23 cellular contexts compared by ENCODE assay signal in the genomic region with DNA sequence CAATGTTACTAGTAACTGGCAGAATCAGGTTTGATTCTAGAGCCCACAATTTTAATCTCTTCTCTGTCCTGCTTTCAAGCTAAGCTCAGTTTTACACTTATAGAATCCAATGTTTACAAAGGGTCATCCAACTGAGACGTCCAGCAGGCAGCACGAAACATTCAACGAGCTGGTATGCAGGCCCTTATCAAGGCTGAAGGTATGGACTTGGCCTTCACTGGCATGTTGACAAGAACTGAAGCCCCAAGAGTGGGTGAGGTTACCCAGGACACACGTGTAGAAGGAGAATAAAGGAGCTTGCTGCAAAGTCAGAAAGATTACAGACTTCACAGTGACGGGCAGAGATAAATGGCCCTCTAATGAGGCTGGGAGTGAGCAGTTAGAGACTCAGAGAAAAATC.
A peak's percentile ranks its signal among the peaks of the same experiment; 100 is the strongest.
DNase-seq lines count a peak whose midpoint lies in the region; ATAC-seq, FAIRE-seq and TF ChIP-seq lines count a peak whose summit lies in the region.
"Had no signal": no experiment of that assay in that cellular context is flagged by ENCODE, and none has a peak within 500 bp of the region (broad histone marks: within the 10 kb centered on the region; RNA-seq: fewer than 3 reads in every experiment).

No MANE protein-coding gene starts in this region.

- TF ChIP-seq EP300 in HepG2 (IDR thresholded peaks at IDR 0.05; ENCODE audit: low read depth in 2 of 2, low read length in 2 of 2) (no peak), HepG2 (CRISPR knock-in tag; IDR thresholded peaks at IDR 0.05; ENCODE audit: borderline replicate concordance) (no peak)

- peaks cover 0 to 2% (median 0%) of the 10 kb centered on the region in 5 donors for H3K9me3 Mint-ChIP-seq in CD8-positive, alpha-beta memory T cell
- H3K9me3 Mint-ChIP-seq: CD4-positive, alpha-beta T cell had no signal

- intact Hi-C loops in HepG2 (cut with micrococcal nuclease; ENCODE audit: unreplicated experiment) = no loop called here
- intact Hi-C loops in right lobe of liver (cut with DNase I) = no loop called here
- intact Hi-C loops in thyroid gland (cut with DNase I) = no loop called here

- no peaks in the 10 kb centered on the region for H4K20me1 ChIP-seq in HepG2 (ENCODE audit: insufficient read depth, low read length)
- H4K20me1 ChIP-seq: BLaER1 treated with 17β-estradiol and CSF1 and Interleukin-3, amounts not matched to agents 10 nM and 100 nM had no signal

- H3K9me3 ChIP-seq in HepG2 (ENCODE audit: low read length) (no peaks in the 10 kb centered on the region), right lobe of liver (no peaks in the 10 kb centered on the region), thyroid gland (no peaks in the 10 kb centered on the region)
- no peaks in the 10 kb centered on the region for H3K9me3 ChIP-seq in CD8-positive, alpha-beta memory T cell (ENCODE audit: low read length)
- H3K9me3 ChIP-seq: A549, BE2C had no signal

- no peak for FAIRE-seq in HepG2 (lab: Jason Lieb, UNC)
- FAIRE-seq: A549, G401.6, GM12892, H1 had no signal

- H3K79me2 ChIP-seq in HepG2 (ENCODE audit: insufficient read depth, low read length) = no peaks in the 10 kb centered on the region

- no peak for TF ChIP-seq POLR2A in HepG2 (IDR thresholded peaks at IDR 0.05; ENCODE audit: insufficient read depth in 1 of 2, low read depth in 2 of 2, low read length in 2 of 2)
- no peak for TF ChIP-seq POLR2A in right lobe of liver (IDR thresholded peaks at IDR 0.05)
- TF ChIP-seq POLR2A in thyroid gland (IDR thresholded peaks at IDR 0.05) = no peak

- no peaks in the 10 kb centered on the region for H3K27me3 ChIP-seq in HepG2 (ENCODE audit: control insufficient read depth in 1 of 2, insufficient read depth in 2 of 2, low read length in 2 of 2)
- no peaks in the 10 kb centered on the region for H3K27me3 ChIP-seq in right lobe of liver
- H3K27me3 ChIP-seq in thyroid gland = no peaks in the 10 kb centered on the region
- H3K27me3 ChIP-seq in CD8-positive, alpha-beta memory T cell (ENCODE audit: insufficient read depth, low read length, poor library complexity, severe bottlenecking) = no peaks in the 10 kb centered on the region
- H3K27me3 ChIP-seq: BE2C; BLaER1 treated with 17β-estradiol and CSF1 and Interleukin-3, amounts not matched to agents 10 nM and 100 nM had no signal

- POLR2A ChIA-PET in HepG2 (lab: Yijun Ruan, JAX) = no interaction called here
- POLR2A ChIA-PET in CD8-positive, alpha-beta memory T cell (lab: Charles Lee) = no interaction called here

- H3K27ac ChIP-seq in HepG2 (ENCODE audit: extremely low read length, insufficient read depth, low read length) = no peak overlapping the region
- no peak overlapping the region for H3K27ac ChIP-seq in right lobe of liver
- H3K27ac ChIP-seq in thyroid gland = peak overlapping the region; percentile 60 to 89 (median 82)
- no peak overlapping the region for H3K27ac ChIP-seq in CD8-positive, alpha-beta memory T cell (ENCODE audit: low read depth, low read length)
- H3K27ac ChIP-seq: A549; BLaER1 treated with 17β-estradiol and CSF1 and Interleukin-3, amounts not matched to agents 10 nM and 100 nM; GM23248 had no signal

- H3K27me3 Mint-ChIP-seq in CD8-positive, alpha-beta memory T cell = no peaks in the 10 kb centered on the region
- H3K27me3 Mint-ChIP-seq: CD4-positive, alpha-beta T cell had no signal

- H3K4me1 Mint-ChIP-seq in CD8-positive, alpha-beta memory T cell = no peaks in the 10 kb centered on the region

- no peak for ATAC-seq in HepG2
- ATAC-seq in right lobe of liver = no peak
- ATAC-seq in HG02970 (IDR thresholded peaks at IDR 0.05; ENCODE audit: low FRiP score, unreplicated experiment) = no peak
- ATAC-seq: A549 had no signal

- in situ Hi-C loops in HepG2 (cut with HindIII; ENCODE audit: extremely low pct_ligation_motif_present, low pct_unique_long_range_greater_than_20kb) = no loop called here

- no peak overlapping the region for H2AFZ ChIP-seq in HepG2 (ENCODE audit: low read length)
- H2AFZ ChIP-seq: GM23248 had no signal

- H3K4me1 ChIP-seq in HepG2 (ENCODE audit: insufficient read depth, low read length) (no peaks in the 10 kb centered on the region), right lobe of liver (no peaks in the 10 kb centered on the region), thyroid gland (peaks cover 33 to 40% of the 10 kb centered on the region in 2 donors)
- H3K4me1 ChIP-seq in CD8-positive, alpha-beta memory T cell (ENCODE audit: insufficient read depth, low read length) = no peaks in the 10 kb centered on the region
- H3K4me1 ChIP-seq: A549, BE2C had no signal

- no peaks in the 10 kb centered on the region; a peak in 1 of 5 replicates for H3K36me3 ChIP-seq in HepG2 (replicated peaks in 1 of 2; ENCODE audit: control insufficient read depth in 1 of 2, insufficient read depth in 2 of 2, low read length in 2 of 2)
- H3K36me3 ChIP-seq in right lobe of liver = no peaks in the 10 kb centered on the region
- no peaks in the 10 kb centered on the region for H3K36me3 ChIP-seq in thyroid gland
- no peaks in the 10 kb centered on the region for H3K36me3 ChIP-seq in CD8-positive, alpha-beta memory T cell (ENCODE audit: insufficient read depth, low read length)
- H3K36me3 ChIP-seq: BE2C had no signal

- H3K9ac ChIP-seq in HepG2 (ENCODE audit: insufficient read depth, low read depth, low read length) = no peak overlapping the region
- H3K9ac ChIP-seq: BLaER1 treated with 17β-estradiol and CSF1 and Interleukin-3, amounts not matched to agents 10 nM and 100 nM; GM23248 had no signal

- H3K4me3 ChIP-seq in HepG2 (replicated peaks in 1 of 3; ENCODE audit: insufficient read depth in 1 of 3, low read depth in 2 of 3, low read length in 3 of 3) (no peak overlapping the region), right lobe of liver (no peak overlapping the region), thyroid gland (replicated peaks in 1 of 3) (no peak overlapping the region)
- H3K4me3 ChIP-seq in CD8-positive, alpha-beta memory T cell (ENCODE audit: low read length) = no peak overlapping the region
- H3K4me3 ChIP-seq: A549; BLaER1 treated with 17β-estradiol and CSF1 and Interleukin-3, amounts not matched to agents 10 nM and 100 nM; GM23248 had no signal

- CTCF ChIA-PET in HepG2 (lab: Yijun Ruan, JAX; ENCODE audit: low intra/inter-chr PET ratio, low total read pairs) = no interaction called here
- CTCF ChIA-PET in CD8-positive, alpha-beta memory T cell (lab: Charles Lee) = no interaction called here

- H3K27ac Mint-ChIP-seq in CD8-positive, alpha-beta memory T cell = no peak overlapping the region
- H3K27ac Mint-ChIP-seq: CD14-positive monocyte; CD4-positive, alpha-beta T cell had no signal

- WGBS in HepG2 (ENCODE audit: low lambda C conversion rate) = 82% methylated on average over 5 of the region's 5 CpGs
- WGBS in right lobe of liver (ENCODE audit: insufficient coverage, low coverage, low lambda C conversion rate, missing lambda C conversion rate) = 83% methylated on average over 5 of the region's 5 CpGs
- 32 to 45% methylated on average over 5 of the region's 5 CpGs for WGBS in thyroid gland, 2 donors

- no TSS peak for BruUV-seq in HepG2 (replicated peaks; lab: Mats Ljungman, UMichigan)

- H3K4me2 ChIP-seq in HepG2 (ENCODE audit: low read depth, low read length) = no peak overlapping the region
- H3K4me2 ChIP-seq: A549; BLaER1 treated with 17β-estradiol and CSF1 and Interleukin-3, amounts not matched to agents 10 nM and 100 nM had no signal

- TF ChIP-seq CTCF in HepG2 (CRISPR knock-in tag; IDR thresholded peaks at IDR 0.05) (no peak), right lobe of liver (IDR thresholded peaks at IDR 0.05) (no peak), thyroid gland (IDR thresholded peaks at IDR 0.05) (no peak)

- no peak for TF ChIP-seq RAD21 in HepG2 (CRISPR knock-in tag; IDR thresholded peaks at IDR 0.05)

- peaks cover 7 to 18% (median 13%) of the 10 kb centered on the region in 3 donors for H3K36me3 Mint-ChIP-seq in CD8-positive, alpha-beta memory T cell

- no peak overlapping the region for H3K4me3 Mint-ChIP-seq in CD8-positive, alpha-beta memory T cell
- H3K4me3 Mint-ChIP-seq: CD14-positive monocyte; CD4-positive, alpha-beta T cell had no signal

- DNase-seq in HepG2 (ENCODE audit: low spot score) (no peak), right lobe of liver (no peak), glomerular visceral epithelial cell (ENCODE audit: extremely low spot score) (peak; percentile 30), thyroid gland (peak; percentile 47 to 57)
- DNase-seq in CD8-positive, alpha-beta memory T cell = no peak
- DNase-seq: 8988T; ACHN; AML-193; BE2C; CD4-positive, alpha-beta T cell; COR-L47; DMS153; DND-41; GM23248; H7; HCEC 1CT had no signal

TF ChIP-seq in HepG2, 621 proteins besides CTCF, POLR2A, EP300 and RAD21:
- 0 out of 2 replicates have a peak, but pooled peaks have one; percentile 35 for TF ChIP-seq ZNF615 (CRISPR knock-in tag; IDR thresholded peaks at IDR 0.05; ENCODE audit: borderline replicate concordance)
- no peak for TF ChIP-seq ZNF746 (CRISPR knock-in tag; IDR thresholded peaks at IDR 0.05)

Comparison
In these comparisons a context has a peak if more than half of its experiments do, and no peak if none do; other contexts are left out.
1. DNase-seq: peak in glomerular visceral epithelial cell (single experiment) and thyroid gland (2 of 2); none in HepG2 (single experiment), right lobe of liver (0 of 3) and CD8-positive, alpha-beta memory T cell (0 of 5).
2. H3K27ac ChIP-seq: peak in thyroid gland (3 of 3); none in HepG2 (single experiment), right lobe of liver (0 of 3) and CD8-positive, alpha-beta memory T cell (single experiment).